In the genomic region with DNA sequence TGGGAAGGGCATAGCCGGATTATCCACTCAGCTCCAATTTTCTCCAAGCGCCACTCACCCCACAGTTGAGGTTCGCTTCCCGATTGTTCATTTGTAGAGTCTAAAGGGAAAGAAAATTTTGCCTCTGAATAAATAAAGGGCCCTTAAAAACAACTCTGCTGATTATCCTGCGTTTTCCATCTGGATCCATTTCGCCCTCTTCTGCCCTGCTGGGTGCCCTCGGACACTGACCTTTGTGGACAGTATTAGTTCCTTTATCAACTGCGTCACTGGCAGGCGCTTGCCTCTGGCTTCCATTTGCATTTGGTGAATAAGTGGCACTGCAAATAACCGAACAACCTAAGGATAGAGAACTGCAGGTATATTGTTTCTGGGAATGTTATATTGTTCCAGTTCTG, we compare ENCODE assay signal across 3 cellular contexts.
A peak's percentile ranks its signal among the peaks of the same experiment; 100 is the strongest.
TF ChIP-seq lines count a peak whose summit lies in the region.

No MANE protein-coding gene starts in this region.

TF ChIP-seq in liver, 16 proteins besides CTCF, POLR2A, EP300 and RAD21:
- TF ChIP-seq YY1 (IDR thresholded peaks at IDR 0.05), result peak; percentile 18
- peak in 1 of 2 donors; percentile 6 for TF ChIP-seq RXRA (IDR thresholded peaks at IDR 0.05)
- no peak for TF ChIP-seq TAF1 (conservative IDR thresholded peaks at IDR 0.05)
- TF ChIP-seq FOXA2 (IDR thresholded peaks at IDR 0.05), result no peak
- no peak for TF ChIP-seq SP1 (IDR thresholded peaks at IDR 0.05)

TF ChIP-seq in HepG2, 621 proteins besides CTCF, POLR2A, EP300 and RAD21:
- no peak for TF ChIP-seq FOXA3 (CRISPR knock-in tag; IDR thresholded peaks at IDR 0.05)
- no peak for TF ChIP-seq ZNF225 (CRISPR knock-in tag; IDR thresholded peaks at IDR 0.05)

TF ChIP-seq in endothelial cell of umbilical vein, 7 proteins besides CTCF, POLR2A, EP300 and RAD21:
- TF ChIP-seq JUN (IDR thresholded peaks at IDR 0.05; ENCODE audit: borderline replicate concordance, insufficient read depth, insufficient read length, low read depth) (no peak), FOS (IDR thresholded peaks at IDR 0.05; ENCODE audit: borderline replicate concordance, insufficient read depth, low read length) (no peak), POLR2AphosphoS5 (IDR thresholded peaks at IDR 0.05; ENCODE audit: insufficient read depth, low read depth, low read length) (no peak), MYC (IDR thresholded peaks at IDR 0.05; ENCODE audit: low read depth, low read length) (no peak), GATA2 (IDR thresholded peaks at IDR 0.05; ENCODE audit: insufficient read depth, insufficient read length, low read depth, low read length) (no peak), EZH2 (IDR thresholded peaks at IDR 0.05; ENCODE audit: borderline replicate concordance, low read depth, low read length, severe bottlenecking) (no peak)
- TF ChIP-seq, protein P1, sequence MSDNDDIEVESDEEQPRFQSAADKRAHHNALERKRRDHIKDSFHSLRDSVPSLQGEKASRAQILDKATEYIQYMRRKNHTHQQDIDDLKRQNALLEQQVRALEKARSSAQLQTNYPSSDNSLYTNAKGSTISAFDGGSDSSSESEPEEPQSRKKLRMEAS (IDR thresholded peaks at IDR 0.05; ENCODE audit: insufficient read depth, insufficient read length), result no peak
